ENCODE assay signal across 9 cellular contexts in genomic region chr3:122258757-122259371, GRCh38.
DNase-seq lines count a peak whose midpoint lies in the region; ATAC-seq and TF ChIP-seq lines count a peak whose summit lies in the region.
"Had no signal": no experiment of that assay in that cellular context is flagged by ENCODE, and none has a peak within 500 bp of the region (broad histone marks: within the 10 kb centered on the region; RNA-seq: fewer than 3 reads in every experiment).

No MANE protein-coding gene starts in this region.

- H3K4me3 Mint-ChIP-seq in natural killer cell treated with Interleukin-12 subunit alpha and Interleukin-12 subunit beta and Interleukin-15 and Interleukin-18, amount 100 ng/mL, for 72 hours, result no peak overlapping the region

- H3K27ac Mint-ChIP-seq in natural killer cell treated with Interleukin-12 subunit alpha and Interleukin-12 subunit beta and Interleukin-15 and Interleukin-18, amount 100 ng/mL, for 72 hours, result no peak overlapping the region

- peaks cover 0 to 7% of the 10 kb centered on the region in 2 donors for H3K27me3 ChIP-seq in tibial artery

- ATAC-seq in GM19025 (IDR thresholded peaks at IDR 0.05; ENCODE audit: low read depth, unreplicated experiment) (peak; percentile 93), HG03159 (IDR thresholded peaks at IDR 0.05; ENCODE audit: unreplicated experiment) (peak; percentile 76), esophagus mucosa (peak; percentile 86)
- peak; percentile 82 to 88 for ATAC-seq in natural killer cell treated with Interleukin-12 subunit alpha and Interleukin-12 subunit beta and Interleukin-15 and Interleukin-18, amount 100 ng/mL, for 72 hours

- peaks cover 0 to 12% of the 10 kb centered on the region in 2 donors for H3K27me3 Mint-ChIP-seq in natural killer cell treated with Interleukin-12 subunit alpha and Interleukin-12 subunit beta and Interleukin-15 and Interleukin-18, amount 100 ng/mL, for 72 hours

- H3K4me1 ChIP-seq in tibial artery, result no peaks in the 10 kb centered on the region

- H3K27ac ChIP-seq in tibial artery, result no peak overlapping the region
- H3K27ac ChIP-seq: SK-N-MC had no signal

- intact Hi-C loops in tibial artery (cut with DNase I; ENCODE audit: low total_unique reads), result no loop called here

- peak; percentile 26 to 33 for TF ChIP-seq CTCF in tibial artery (IDR thresholded peaks at IDR 0.05)

- DNase-seq in CD1c-positive myeloid dendritic cell (ENCODE audit: extremely low spot score) (peak; percentile 82), NCI-H510A (lab: John Stamatoyannopoulos, UW) (peak; percentile 37), tibial artery (peak; percentile 58 to 69)
- DNase-seq in activated CD4-positive, alpha-beta T cell treated with anti-CD3 and anti-CD28 coated beads, Interleukin-2, amount 50 U/mL, for 4 hours, result peak; percentile 24 to 42
- DNase-seq in natural killer cell treated with Interleukin-12 subunit alpha and Interleukin-12 subunit beta and Interleukin-15 and Interleukin-18, amount 100 ng/mL, for 72 hours (ENCODE audit: low spot score), result peak; percentile 67

- no peaks in the 10 kb centered on the region for H3K36me3 ChIP-seq in tibial artery

- H3K36me3 Mint-ChIP-seq in natural killer cell treated with Interleukin-12 subunit alpha and Interleukin-12 subunit beta and Interleukin-15 and Interleukin-18, amount 100 ng/mL, for 72 hours, result no peaks in the 10 kb centered on the region

- H3K9me3 Mint-ChIP-seq in natural killer cell treated with Interleukin-12 subunit alpha and Interleukin-12 subunit beta and Interleukin-15 and Interleukin-18, amount 100 ng/mL, for 72 hours, result no peaks in the 10 kb centered on the region

- H3K4me1 Mint-ChIP-seq in natural killer cell treated with Interleukin-12 subunit alpha and Interleukin-12 subunit beta and Interleukin-15 and Interleukin-18, amount 100 ng/mL, for 72 hours (ENCODE audit: low read depth in 2 of 2), result peaks cover 0 to 2% of the 10 kb centered on the region in 2 donors

- H3K4me3 ChIP-seq in tibial artery, result no peak overlapping the region
- H3K4me3 ChIP-seq: SK-N-MC had no signal

- no peaks in the 10 kb centered on the region for H3K9me3 ChIP-seq in tibial artery
